In the genomic region with DNA sequence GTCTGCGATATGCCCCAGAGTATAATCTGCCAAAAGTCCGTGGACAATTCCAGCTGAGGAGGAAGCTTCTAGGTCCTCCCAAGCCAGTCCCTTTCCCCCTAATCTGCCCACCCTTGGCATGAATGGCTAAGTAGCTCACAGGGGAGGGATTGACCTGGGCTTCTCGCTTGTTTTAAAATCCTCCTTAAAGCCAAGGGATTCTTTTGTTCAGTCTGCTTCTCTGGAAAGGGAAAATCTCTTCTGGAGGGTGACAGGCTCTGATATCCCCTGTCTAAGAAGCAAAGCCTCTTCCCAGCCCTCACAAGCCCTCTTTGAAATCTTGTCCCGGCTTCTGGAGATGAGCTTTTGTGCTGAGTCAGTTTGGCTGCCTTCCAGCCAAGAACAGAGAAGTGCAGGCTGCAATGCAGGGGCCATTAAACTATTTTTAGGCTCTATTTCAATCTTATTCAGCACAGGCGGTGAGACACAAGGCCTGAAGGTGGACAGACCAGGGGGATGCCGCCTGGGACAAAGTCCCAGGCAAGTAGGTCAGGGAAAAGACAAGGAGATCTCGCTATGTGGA, we compare ENCODE assay signal across 11 cellular contexts. TPM values are rescaled to one million over a fixed set of nuclear protein-coding genes. Genes with fewer than 3 reads are reported as not detected.
DNase-seq lines count a peak whose midpoint lies in the region; ATAC-seq and TF ChIP-seq lines count a peak whose summit lies in the region.
"Had no signal": no experiment of that assay in that cellular context is flagged by ENCODE, and none has a peak within 500 bp of the region (broad histone marks: within the 10 kb centered on the region; RNA-seq: fewer than 3 reads in every experiment).

No MANE protein-coding gene starts in this region.

- no peak overlapping the region for H3K9ac ChIP-seq in colonic mucosa (ENCODE audit: low read depth in 2 of 2, low read length in 2 of 2)

- H3K4me1 Mint-ChIP-seq in activated T-helper 2 cell treated with anti-CD3 and anti-CD28 coated beads, Interferon-gamma antibody, Interleukin-2, Interleukin-4, amounts not matched to agents 10 μg/mL and 5 μg/mL and 100 μg/mL, durations not matched to agents 14 hours and 24 hours and 36 hours (ENCODE audit: low read depth): no peaks in the 10 kb centered on the region
- H3K4me1 Mint-ChIP-seq: activated naive CD8-positive, alpha-beta T cell treated with anti-CD3 and anti-CD28 coated beads for 36 hours had no signal

- H3K4me3 Mint-ChIP-seq in activated T-helper 2 cell treated with anti-CD3 and anti-CD28 coated beads, Interferon-gamma antibody, Interleukin-2, Interleukin-4, amounts not matched to agents 10 μg/mL and 5 μg/mL and 100 μg/mL, durations not matched to agents 14 hours and 24 hours and 36 hours (ENCODE audit: low read depth): no peak overlapping the region
- H3K4me3 Mint-ChIP-seq: activated naive CD8-positive, alpha-beta T cell treated with anti-CD3 and anti-CD28 coated beads for 36 hours had no signal

- H3K27me3 Mint-ChIP-seq in activated T-helper 2 cell treated with anti-CD3 and anti-CD28 coated beads, Interferon-gamma antibody, Interleukin-2, Interleukin-4, amounts not matched to agents 10 μg/mL and 5 μg/mL and 100 μg/mL, durations not matched to agents 14 hours and 24 hours and 36 hours (ENCODE audit: low read depth): no peaks in the 10 kb centered on the region
- H3K27me3 Mint-ChIP-seq: activated naive CD8-positive, alpha-beta T cell treated with anti-CD3 and anti-CD28 coated beads for 36 hours had no signal

- H3K27ac ChIP-seq in colonic mucosa (no peak overlapping the region), mesodermal cell (ENCODE audit: low read depth, low read length, severe bottlenecking) (peak overlapping the region; percentile 37)
- H3K27ac ChIP-seq: pancreas had no signal

- H3K4me1 ChIP-seq in colonic mucosa (no peaks in the 10 kb centered on the region), mesodermal cell (ENCODE audit: control insufficient read depth, insufficient read depth, low read length, poor library complexity, severe bottlenecking) (no peaks in the 10 kb centered on the region)
- H3K4me1 ChIP-seq: pancreas had no signal

- no peaks in the 10 kb centered on the region for H3K27me3 ChIP-seq in colonic mucosa
- H3K27me3 ChIP-seq: pancreas had no signal

- no peak for TF ChIP-seq CTCF in colonic mucosa (IDR thresholded peaks at IDR 0.05)

- intact Hi-C loops in colonic mucosa (cut with DNase I): no loop called here
- intact Hi-C loops in activated T-helper 2 cell treated with anti-CD3 and anti-CD28 coated beads, Interferon-gamma antibody, Interleukin-2, Interleukin-4, amounts not matched to agents 10 μg/mL and 5 μg/mL and 100 μg/mL, durations not matched to agents 14 hours and 24 hours and 36 hours (cut with micrococcal nuclease): no loop called here

- H3K9me3 ChIP-seq in colonic mucosa (no peaks in the 10 kb centered on the region), mesodermal cell (ENCODE audit: control insufficient read depth, low read length) (no peaks in the 10 kb centered on the region)
- H3K9me3 ChIP-seq: pancreas had no signal

- H3K27ac Mint-ChIP-seq in activated T-helper 2 cell treated with anti-CD3 and anti-CD28 coated beads, Interferon-gamma antibody, Interleukin-2, Interleukin-4, amounts not matched to agents 10 μg/mL and 5 μg/mL and 100 μg/mL, durations not matched to agents 14 hours and 24 hours and 36 hours: no peak overlapping the region
- H3K27ac Mint-ChIP-seq: activated naive CD8-positive, alpha-beta T cell treated with anti-CD3 and anti-CD28 coated beads for 36 hours had no signal

- H3K4me3 ChIP-seq in colonic mucosa (no peak overlapping the region), mesodermal cell (ENCODE audit: extremely low read depth, insufficient read depth, low read length, poor library complexity, severe bottlenecking) (no peak overlapping the region)
- H3K4me3 ChIP-seq: pancreas had no signal

- peaks cover 25% of the 10 kb centered on the region for H3K36me3 Mint-ChIP-seq in activated T-helper 2 cell treated with anti-CD3 and anti-CD28 coated beads, Interferon-gamma antibody, Interleukin-2, Interleukin-4, amounts not matched to agents 10 μg/mL and 5 μg/mL and 100 μg/mL, durations not matched to agents 14 hours and 24 hours and 36 hours (ENCODE audit: low read depth)

- peaks cover 7% of the 10 kb centered on the region for H3K36me3 ChIP-seq in colonic mucosa
- H3K36me3 ChIP-seq in mesodermal cell (ENCODE audit: control insufficient read depth, insufficient read depth, low read length): peaks cover 71% of the 10 kb centered on the region

- no peaks in the 10 kb centered on the region for H3K9me3 Mint-ChIP-seq in activated T-helper 2 cell treated with anti-CD3 and anti-CD28 coated beads, Interferon-gamma antibody, Interleukin-2, Interleukin-4, amounts not matched to agents 10 μg/mL and 5 μg/mL and 100 μg/mL, durations not matched to agents 14 hours and 24 hours and 36 hours
- H3K9me3 Mint-ChIP-seq: activated naive CD8-positive, alpha-beta T cell treated with anti-CD3 and anti-CD28 coated beads for 36 hours had no signal

- DNase-seq in C1 segment of cervical spinal cord (lab: John Stamatoyannopoulos, UW) (peak in 10 of 14 donors; percentile 8 to 68 (median 26)), NCI-H2227 (lab: John Stamatoyannopoulos, UW; ENCODE audit: unreplicated experiment) (peak; percentile 38), colonic mucosa (peak; percentile 29)
- DNase-seq in activated T-helper 2 cell treated with anti-CD3 and anti-CD28 coated beads, Interferon-gamma antibody, Interleukin-2, Interleukin-4, amounts not matched to agents 10 μg/mL and 5 μg/mL and 100 μg/mL, durations not matched to agents 14 hours and 24 hours and 36 hours (ENCODE audit: low spot score): no peak
- DNase-seq: activated naive CD8-positive, alpha-beta T cell treated with anti-CD3 and anti-CD28 coated beads for 36 hours; MM.1S; pancreas had no signal

- no peak for ATAC-seq in HG02763 (IDR thresholded peaks at IDR 0.05; ENCODE audit: unreplicated experiment)
- ATAC-seq in HG03175 (IDR thresholded peaks at IDR 0.05; ENCODE audit: unreplicated experiment): no peak
- no peak for ATAC-seq in HG03460 (IDR thresholded peaks at IDR 0.05; ENCODE audit: unreplicated experiment)

- WGBS in mesodermal cell (ENCODE audit: insufficient coverage in 2 of 2), 2 experiments: 88 to 99% methylated on average over 6 to 7 of the region's 7 CpGs

RNA-seq across cellular contexts. Expression of a gene that starts 23.9 kb away (rescaled TPM):
- total RNA-seq in colonic mucosa: under 1 TPM; 0.42 TPM
- 7.4 TPM for polyA plus RNA-seq in mesodermal cell (2013, experiment 1 of 2)
- 6.6 TPM for polyA plus RNA-seq in mesodermal cell (2013, experiment 2 of 2)
- total RNA-seq in activated T-helper 2 cell treated with anti-CD3 and anti-CD28 coated beads, Interferon-gamma antibody, Interleukin-2, Interleukin-4, amounts not matched to agents 10 μg/mL and 5 μg/mL and 100 μg/mL, durations not matched to agents 14 hours and 24 hours and 36 hours: 7.0 and 7.5 TPM in 2 replicates

RNA-seq across cellular contexts. Expression of a gene that starts 49.7 kb away (rescaled TPM):
- 10 to 100 TPM; 19.9 to 33.5 TPM for total RNA-seq in colonic mucosa
- 43.2 TPM for polyA plus RNA-seq in mesodermal cell (2013, experiment 1 of 2)
- 38.5 TPM for polyA plus RNA-seq in mesodermal cell (2013, experiment 2 of 2)
- total RNA-seq in activated T-helper 2 cell treated with anti-CD3 and anti-CD28 coated beads, Interferon-gamma antibody, Interleukin-2, Interleukin-4, amounts not matched to agents 10 μg/mL and 5 μg/mL and 100 μg/mL, durations not matched to agents 14 hours and 24 hours and 36 hours: 50.5 and 52.7 TPM in 2 replicates
